In the genomic region with DNA sequence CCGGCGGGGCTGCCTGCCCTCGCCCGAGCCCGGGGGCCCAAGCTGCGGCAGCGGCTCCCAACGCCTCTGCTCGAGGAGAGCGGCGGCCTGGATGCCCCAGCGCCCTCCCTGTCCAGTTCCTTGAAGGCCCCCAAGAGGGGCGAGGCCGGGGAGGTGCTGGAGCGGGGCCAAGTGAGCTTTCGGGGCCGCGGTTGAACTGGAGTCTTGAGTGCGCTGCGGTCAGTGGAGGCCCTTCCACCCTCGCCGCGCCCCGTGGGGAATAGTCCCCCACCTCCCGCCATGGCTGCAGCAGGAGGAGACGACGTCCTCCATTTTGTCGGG, we compare ENCODE assay signal across 8 cellular contexts. TPM values are rescaled to one million over a fixed set of nuclear protein-coding genes. Genes with fewer than 3 reads are reported as not detected.
A peak's percentile ranks its signal among the peaks of the same experiment; 100 is the strongest.
DNase-seq lines count a peak whose midpoint lies in the region; ATAC-seq and TF ChIP-seq lines count a peak whose summit lies in the region.

No MANE protein-coding gene starts in this region.

- intact Hi-C loops in body of pancreas (cut with DNase I), result no loop called here
- intact Hi-C loops in spleen (cut with DNase I; ENCODE audit: low total_unique reads), result loop anchor here (5.0 to 10.0 kb wide), 2 partner anchors 82 to 229 kb away; partner anchors contain the start of genes MPHOSPH8 and PSPC1

- H3K4me3 ChIP-seq in body of pancreas, result peak overlapping the region; percentile 54 to 56
- peak overlapping the region; percentile 92 for H3K4me3 ChIP-seq in iPS-20b (ENCODE audit: low read length)
- H3K4me3 ChIP-seq in spleen, result peak overlapping the region; percentile 65 to 94 (median 78)

- no peak for TF ChIP-seq POLR2A in body of pancreas (IDR thresholded peaks at IDR 0.05)
- no peak for TF ChIP-seq POLR2A in spleen (IDR thresholded peaks at IDR 0.05)

- no peak for TF ChIP-seq CTCF in body of pancreas (IDR thresholded peaks at IDR 0.05)
- TF ChIP-seq CTCF in spleen (IDR thresholded peaks at IDR 0.05 in 8 of 11, conservative IDR thresholded peaks at IDR 0.05 in 3 of 11), result no peak

- ATAC-seq in GM21526 (IDR thresholded peaks at IDR 0.05; ENCODE audit: low FRiP score, unreplicated experiment) (peak; percentile 23), body of pancreas (peak; percentile 30)

- H3K27ac ChIP-seq in body of pancreas (peak overlapping the region; percentile 94 to 99 (median 96)), iPS-20b (ENCODE audit: low read length) (peak overlapping the region; percentile 95), spleen (peak overlapping the region; percentile 97 to 100 (median 99))

- peak overlapping the region; percentile 89 for H3K9ac ChIP-seq in iPS-20b (ENCODE audit: low read depth, low read length)

- H3K36me3 ChIP-seq in body of pancreas (replicated peaks in 1 of 2; ENCODE audit: insufficient read depth in 1 of 2, low read depth in 2 of 2) (no peaks in the 10 kb centered on the region), iPS-20b (ENCODE audit: insufficient read depth, low read depth, low read length) (peaks cover under 1% of the 10 kb centered on the region; the same call in 1 of the 2 replicates), spleen (peaks cover 0 to 13% (median 0%) of the 10 kb centered on the region in 6 donors)

- WGBS in body of pancreas, 2 donors, result 0% methylated on average over 28 of the region's 28 CpGs; no CpG with 5 or more reads in 1 of the 2 donors
- WGBS in spleen, 5 donors, result 0 to 1% (median 0%) methylated on average over 11 to 28 of the region's 28 CpGs

- H3K4me1 ChIP-seq in body of pancreas (peaks cover 27% of the 10 kb centered on the region), iPS-20b (ENCODE audit: insufficient read depth, low read length) (peaks cover 12% of the 10 kb centered on the region; the same call in 1 of the 2 replicates), spleen (peaks cover 16 to 39% (median 23%) of the 10 kb centered on the region in 6 donors)

- H3K27me3 ChIP-seq in body of pancreas, result no peaks in the 10 kb centered on the region
- H3K27me3 ChIP-seq in iPS-20b (ENCODE audit: insufficient read depth, low read length), result no peaks in the 10 kb centered on the region
- no peaks in the 10 kb centered on the region for H3K27me3 ChIP-seq in spleen (replicated peaks in 1 of 7)

- peak; percentile 86 for DNase-seq in GDM1 (lab: John Stamatoyannopoulos, UW)
- peak; percentile 41 for DNase-seq in HuH-7.5 (ENCODE audit: low spot score)
- DNase-seq in SW480 (ENCODE audit: low spot score), result peak; percentile 79
- DNase-seq in body of pancreas, result peak; percentile 60 to 68 (median 62)
- DNase-seq in spleen, result no peak
- DNase-seq in middle frontal gyrus (ENCODE audit: extremely low spot score, low spot score), result no peak

- H3K9me3 ChIP-seq in body of pancreas, result no peaks in the 10 kb centered on the region
- H3K9me3 ChIP-seq in iPS-20b (ENCODE audit: insufficient read depth, low read depth, low read length), result no peaks in the 10 kb centered on the region
- no peaks in the 10 kb centered on the region for H3K9me3 ChIP-seq in spleen

RNA-seq across cellular contexts. Expression of gene ZMYM5, which starts 0.5 kb away (rescaled TPM):
- total RNA-seq in body of pancreas (10 to 100 TPM; 10.6 to 16.8 TPM), spleen (10 to 100 TPM; 13.2 to 24.4 (median 18.8) TPM)
- 1 to 10 TPM; 5.7 to 7.4 (median 6.6) TPM for polyA plus RNA-seq in spleen

Comparison
In these comparisons a context has a peak if more than half of its experiments do, and no peak if none do; other contexts are left out.
1. DNase-seq: peak in GDM1 (single experiment), HuH-7.5 (single experiment), SW480 (single experiment) and body of pancreas (4 of 4); none in spleen (single experiment) and middle frontal gyrus (single experiment).
2. Peak in every context shown above with its lines, with median percentiles within 50 percentile points of each other: H3K27ac ChIP-seq and H3K4me3 ChIP-seq.